ENCODE assay signal across 8 cellular contexts in genomic region chr4:15089979-15090378, GRCh38.
"Had no signal": no experiment of that assay in that cellular context is flagged by ENCODE, and none has a peak within 500 bp of the region (broad histone marks: within the 10 kb centered on the region; RNA-seq: fewer than 3 reads in every experiment).

No MANE protein-coding gene starts in this region.

- H3K4me1 Mint-ChIP-seq: IgD-negative memory B cell had no signal

- H3K4me3 Mint-ChIP-seq: IgD-negative memory B cell had no signal

- H3K36me3 Mint-ChIP-seq: IgD-negative memory B cell had no signal

- H3K9ac ChIP-seq: KMS-11 had no signal

- DNase-seq: IMR-90, KBM-7, KG1 had no signal

- H3K4me2 ChIP-seq: KMS-11 had no signal

- H3K27ac Mint-ChIP-seq: IgD-negative memory B cell had no signal

- FAIRE-seq: HepG2, HTR-8/SVneo had no signal

- H3K27ac ChIP-seq: HL-60, KMS-11 had no signal

- ATAC-seq: HepG2 had no signal
